Comparison of ENCODE assay signal across 1 cellular context in the genomic region with DNA sequence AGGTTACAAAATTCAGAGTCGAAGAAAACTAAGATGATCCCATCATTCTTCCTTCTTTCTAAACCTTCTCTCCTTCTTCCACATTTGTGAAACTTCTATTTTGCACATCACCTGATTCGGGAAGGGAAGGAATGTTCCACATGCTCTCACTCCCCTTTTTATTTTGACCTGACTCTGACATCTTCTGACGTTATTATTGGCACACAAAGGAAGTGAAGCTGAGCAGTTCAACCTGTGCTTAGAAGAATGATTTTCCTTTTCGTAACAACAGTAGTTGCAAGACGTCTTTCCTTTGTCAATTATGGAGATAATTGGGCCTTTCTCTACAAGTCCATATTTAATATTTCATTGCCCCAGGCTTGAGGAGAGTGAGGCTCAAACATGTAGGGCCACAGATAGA.
TF ChIP-seq lines count a peak whose summit lies in the region.

No MANE protein-coding gene starts in this region.

TF ChIP-seq in GM12891, 5 proteins besides CTCF, POLR2A, EP300 and RAD21:
- TF ChIP-seq POU2F2 (IDR thresholded peaks at IDR 0.05; ENCODE audit: low read depth, low read length) (no peak), PAX5 (IDR thresholded peaks at IDR 0.05; ENCODE audit: insufficient read depth, low read length, severe bottlenecking) (no peak), TAF1 (IDR thresholded peaks at IDR 0.05; ENCODE audit: low read depth, low read length) (no peak), POLR2AphosphoS5 (IDR thresholded peaks at IDR 0.05; ENCODE audit: low read depth, low read length) (no peak)
